22 cellular contexts compared by ENCODE assay signal in the genomic region with DNA sequence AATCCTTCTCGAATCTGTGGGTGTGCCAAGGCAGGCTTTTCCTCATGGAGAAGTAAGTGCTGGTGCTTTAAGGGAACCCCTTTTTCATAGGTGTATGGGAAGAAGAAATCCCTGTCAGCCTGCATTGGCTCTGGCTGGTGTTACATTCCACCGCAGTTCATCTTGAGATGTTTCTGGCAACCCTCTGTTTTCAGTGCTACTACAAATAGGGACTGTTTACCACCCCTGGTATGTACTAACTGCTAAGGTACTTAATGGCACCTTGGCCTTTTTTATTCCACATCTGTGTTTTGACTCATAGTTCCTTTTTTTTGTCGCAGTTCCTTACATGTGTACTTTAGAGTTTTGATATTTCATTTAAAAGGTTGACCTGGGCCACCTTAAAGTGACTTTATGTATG.
A peak's percentile ranks its signal among the peaks of the same experiment; 100 is the strongest.
DNase-seq lines count a peak whose midpoint lies in the region; ATAC-seq, FAIRE-seq and TF ChIP-seq lines count a peak whose summit lies in the region.
"Had no signal": no experiment of that assay in that cellular context is flagged by ENCODE, and none has a peak within 500 bp of the region (broad histone marks: within the 10 kb centered on the region; RNA-seq: fewer than 3 reads in every experiment).

No MANE protein-coding gene starts in this region.

- H2BK120ac ChIP-seq in neuronal stem cell (ENCODE audit: low read depth, low read length), result no peak overlapping the region

- WGBS in GM12878 (ENCODE audit: insufficient coverage, insufficient replicate concordance, low lambda C conversion rate, missing lambda C conversion rate), result 18% methylated on average over 3 of the region's 3 CpGs
- 52% methylated on average over 3 of the region's 3 CpGs for WGBS in right cardiac atrium
- no CpG with 5 or more reads among the region's 3 CpGs for WGBS in neuronal stem cell (ENCODE audit: extremely low coverage in 2 of 2, insufficient read length in 2 of 2, insufficient replicate concordance in 1 of 2), 2 donors

- H3K9me3 ChIP-seq in GM12878 (replicated peaks; ENCODE audit: control insufficient read depth, insufficient read depth, low read length) (no peaks in the 10 kb centered on the region; the same call in 2 of the 3 replicates), cardiac muscle cell (ENCODE audit: low read depth) (no peaks in the 10 kb centered on the region), right cardiac atrium (ENCODE audit: control insufficient read depth, low read length) (no peaks in the 10 kb centered on the region), neuronal stem cell (replicated peaks in 1 of 2; ENCODE audit: control insufficient read depth in 2 of 2, insufficient read depth in 1 of 2, low read depth in 1 of 2, low read length in 2 of 2) (peaks cover 0 to 9% of the 10 kb centered on the region in 2 donors)
- H3K9me3 ChIP-seq: A549, BE2C had no signal

- SMC1A ChIA-PET in GM12878 (lab: Charles Lee; ENCODE audit: uncharacterized antibody, unreplicated experiment), result interaction anchor here (0.6 to 2.5 kb wide), 3 partner anchors 35 to 172 kb away, joined by 3 to 7 read pairs (median 3); no protein-coding TSS in a partner anchor

- no peak overlapping the region for H3K23ac ChIP-seq in neuronal stem cell (ENCODE audit: low read depth, low read length, poor library complexity)

- H3K27me3 ChIP-seq in GM12878 (replicated peaks in 1 of 2; ENCODE audit: control insufficient read depth in 2 of 2, insufficient read depth in 2 of 2, low read length in 1 of 2) (no peaks in the 10 kb centered on the region), cardiac muscle cell (no peaks in the 10 kb centered on the region), right cardiac atrium (ENCODE audit: control insufficient read depth, insufficient read depth) (no peaks in the 10 kb centered on the region), neuronal stem cell (ENCODE audit: control insufficient read depth in 3 of 3, insufficient read depth in 3 of 3, low read depth in 1 of 3, low read length in 3 of 3) (no peaks in the 10 kb centered on the region)
- H3K27me3 ChIP-seq: BE2C had no signal

- H4K20me1 ChIP-seq in GM12878 (ENCODE audit: control insufficient read depth, insufficient read depth), result no peaks in the 10 kb centered on the region

- peaks cover 2 to 5% of the 10 kb centered on the region in 2 donors for H3K9me3 Mint-ChIP-seq in stimulated activated naive B cell treated with anti-CD40 and anti-IgM and Interleukin-4, amounts not matched to agents 10 μg/mL and 1 μg/mL and 100 μg/mL, for 72 hours

- no peak overlapping the region for H4K91ac ChIP-seq in neuronal stem cell (ENCODE audit: low read depth, low read length, poor library complexity)

- TF ChIP-seq POLR2A in GM12878 (IDR thresholded peaks at IDR 0.05; ENCODE audit: low read depth, low read length), result no peak

- H2AK5ac ChIP-seq in neuronal stem cell (ENCODE audit: low read depth, low read length), result no peak overlapping the region

- intact Hi-C loops in GM12878 (cut with micrococcal nuclease; ENCODE audit: unreplicated experiment) (no loop called here), right cardiac atrium (cut with DNase I) (no loop called here)

- H3K4me3 Mint-ChIP-seq in stimulated activated naive B cell treated with anti-CD40 and anti-IgM and Interleukin-4, amounts not matched to agents 10 μg/mL and 1 μg/mL and 100 μg/mL, for 72 hours, result no peak overlapping the region

- H3K9ac ChIP-seq in GM12878 (ENCODE audit: control insufficient read depth, insufficient read depth, low read length) (no peak overlapping the region), neuronal stem cell (ENCODE audit: low read depth, low read length, poor library complexity) (no peak overlapping the region)
- H3K9ac ChIP-seq: GM23248, KMS-11 had no signal

- H3K4me1 ChIP-seq in GM12878 (ENCODE audit: control insufficient read depth, insufficient read depth, low read length) (no peaks in the 10 kb centered on the region), cardiac muscle cell (ENCODE audit: low read depth) (peaks cover 36% of the 10 kb centered on the region), right cardiac atrium (ENCODE audit: control insufficient read depth, insufficient read depth, low read length) (peaks cover 5% of the 10 kb centered on the region), neuronal stem cell (ENCODE audit: control insufficient read depth in 2 of 2, insufficient read depth in 1 of 2, low read depth in 1 of 2, low read length in 2 of 2) (no peaks in the 10 kb centered on the region)
- H3K4me1 ChIP-seq: A549, BE2C had no signal

- H3K4ac ChIP-seq in neuronal stem cell (ENCODE audit: low read length), result no peak overlapping the region

- H3K14ac ChIP-seq in neuronal stem cell (ENCODE audit: low read length), result no peak overlapping the region

- H3K4me3 ChIP-seq in GM12878, result no peak overlapping the region
- H3K4me3 ChIP-seq in cardiac muscle cell, result no peak overlapping the region
- no peak overlapping the region for H3K4me3 ChIP-seq in right cardiac atrium (ENCODE audit: low read length)
- no peak overlapping the region for H3K4me3 ChIP-seq in neuronal stem cell (ENCODE audit: low read length in 2 of 2)
- H3K4me3 ChIP-seq: A549, GM23248, SK-N-MC had no signal

- DNase-seq in GM12878 (ENCODE audit: low read depth, low spot score) (no peak), cardiac muscle cell (ENCODE audit: low read depth in 1 of 2, low spot score in 1 of 2) (no peak), right cardiac atrium (no peak), GOT3 (lab: John Stamatoyannopoulos, UW) (no peak), neuronal stem cell (ENCODE audit: low spot score) (no peak)
- DNase-seq in stimulated activated naive B cell treated with anti-CD40 and anti-IgM and Interleukin-4, amounts not matched to agents 10 μg/mL and 1 μg/mL and 100 μg/mL, for 72 hours, result no peak
- DNase-seq: BE2C, DMS79, GM23248, HCEC 1CT, IMR-90, NCI-H1105, NCI-H146, NCI-H2029, NCI-H2171, NCI-H345, NCI-H524 treated with DMSO at 0.1 percent for 48 hours, SHP77 treated with DMSO at 0.1 percent for 48 hours had no signal

- no peak for TF ChIP-seq EP300 in GM12878 (IDR thresholded peaks at IDR 0.05; ENCODE audit: borderline replicate concordance in 1 of 2, control insufficient read depth in 1 of 2, low read depth in 2 of 2, low read length in 2 of 2)

- TF ChIP-seq CTCF in GM12878 (IDR thresholded peaks at IDR 0.05 in 2 of 3, conservative IDR thresholded peaks at IDR 0.05 in 1 of 3; ENCODE audit: control insufficient read depth in 2 of 3, extremely low read depth in 1 of 3, insufficient read depth in 1 of 3, low read depth in 3 of 3, low read length in 3 of 3), result no peak
- TF ChIP-seq CTCF in cardiac muscle cell (IDR thresholded peaks at IDR 0.05; ENCODE audit: low read depth, low read length), result no peak

- TF ChIP-seq RAD21 in GM12878 (IDR thresholded peaks at IDR 0.05; ENCODE audit: insufficient read depth, low read depth, low read length), result no peak

- H2BK5ac ChIP-seq in neuronal stem cell (ENCODE audit: low read length), result no peak overlapping the region

- H3K18ac ChIP-seq in neuronal stem cell (ENCODE audit: low read length), result no peak overlapping the region

- H2AFZ ChIP-seq in GM12878 (ENCODE audit: control insufficient read depth, low read depth, low read length), result no peak overlapping the region
- H2AFZ ChIP-seq in neuronal stem cell (ENCODE audit: low read length), result no peak overlapping the region
- H2AFZ ChIP-seq: GM23248 had no signal

- H3K36me3 Mint-ChIP-seq in stimulated activated naive B cell treated with anti-CD40 and anti-IgM and Interleukin-4, amounts not matched to agents 10 μg/mL and 1 μg/mL and 100 μg/mL, for 72 hours, result no peaks in the 10 kb centered on the region

- no TSS peak for BruUV-seq in GM12878 (replicated peaks; lab: Mats Ljungman, UMichigan)

- H3K79me1 ChIP-seq in neuronal stem cell (ENCODE audit: low read depth, low read length), result no peaks in the 10 kb centered on the region

- RAD21 ChIA-PET in GM12878 (lab: Charles Lee; ENCODE audit: unreplicated experiment), result interaction anchor here (1.2 kb wide), 1 partner anchor 18 kb away, joined by 3 read pairs; no protein-coding TSS in a partner anchor

- H3K79me2 ChIP-seq in GM12878 (ENCODE audit: control insufficient read depth, insufficient read depth, low read length), result no peaks in the 10 kb centered on the region

- H3K36me3 ChIP-seq in GM12878 (ENCODE audit: control insufficient read depth in 2 of 2, insufficient read depth in 2 of 2, low read length in 1 of 2), result no peaks in the 10 kb centered on the region; a peak in 1 of 4 replicates
- peaks cover 4% of the 10 kb centered on the region for H3K36me3 ChIP-seq in cardiac muscle cell
- H3K36me3 ChIP-seq in neuronal stem cell (replicated peaks in 1 of 2; ENCODE audit: control insufficient read depth in 2 of 2, insufficient read depth in 2 of 2, low read length in 2 of 2), result peaks cover 0 to 5% of the 10 kb centered on the region in 2 donors
- H3K36me3 ChIP-seq: BE2C had no signal

- in situ Hi-C loops in GM12878 (cut with MboI), result no loop called here

- CTCF ChIA-PET in GM12878 (lab: Yijun Ruan, JAX), result interaction anchor here (1.0 to 2.6 kb wide), 2 partner anchors 12 to 18 kb away, joined by 4 to 9 read pairs; no protein-coding TSS in a partner anchor

- no peak overlapping the region for H3K27ac Mint-ChIP-seq in stimulated activated naive B cell treated with anti-CD40 and anti-IgM and Interleukin-4, amounts not matched to agents 10 μg/mL and 1 μg/mL and 100 μg/mL, for 72 hours

- peaks cover 0 to 3% of the 10 kb centered on the region in 2 donors for H3K4me1 Mint-ChIP-seq in stimulated activated naive B cell treated with anti-CD40 and anti-IgM and Interleukin-4, amounts not matched to agents 10 μg/mL and 1 μg/mL and 100 μg/mL, for 72 hours

- no peaks in the 10 kb centered on the region for H3K27me3 Mint-ChIP-seq in stimulated activated naive B cell treated with anti-CD40 and anti-IgM and Interleukin-4, amounts not matched to agents 10 μg/mL and 1 μg/mL and 100 μg/mL, for 72 hours

- H3K4me2 ChIP-seq in GM12878 (ENCODE audit: control insufficient read depth, insufficient read depth) (no peak overlapping the region), neuronal stem cell (ENCODE audit: insufficient read depth, low read length, poor library complexity, severe bottlenecking) (no peak overlapping the region)
- H3K4me2 ChIP-seq: A549, KMS-11 had no signal

- H2BK15ac ChIP-seq in neuronal stem cell (ENCODE audit: low read length), result no peak overlapping the region

- no peak overlapping the region for H2BK12ac ChIP-seq in neuronal stem cell (ENCODE audit: low read length)

- no peak; the same call in 1 of the 3 replicates for ATAC-seq in GM12878
- ATAC-seq in right cardiac atrium, result peak; percentile 40 to 76
- ATAC-seq in stimulated activated naive B cell treated with anti-CD40 and anti-IgM and Interleukin-4, amounts not matched to agents 10 μg/mL and 1 μg/mL and 100 μg/mL, for 72 hours (replicated peaks), result peak; percentile 65 to 69
- no peak for ATAC-seq in HG03095 (IDR thresholded peaks at IDR 0.05; ENCODE audit: unreplicated experiment)
- ATAC-seq: A549 had no signal

- FAIRE-seq in GM12878 (lab: Jason Lieb, UNC), result no peak
- FAIRE-seq: A549 had no signal

- no peak overlapping the region for H4K8ac ChIP-seq in neuronal stem cell (ENCODE audit: low read depth, low read length)

- POLR2A ChIA-PET in GM12878 (lab: Charles Lee), result no interaction called here

- H3K27ac ChIP-seq in GM12878 (ENCODE audit: control insufficient read depth, insufficient read depth) (no peak overlapping the region), cardiac muscle cell (peak overlapping the region; percentile 75), right cardiac atrium (ENCODE audit: low read length) (peak overlapping the region; percentile 3), neuronal stem cell (replicated peaks; ENCODE audit: low read length) (no peak overlapping the region)
- H3K27ac ChIP-seq: A549, GM23248, KMS-11, SK-N-MC had no signal

Comparison
In these comparisons a context has a peak if more than half of its experiments do, and no peak if none do; other contexts are left out.
1. ATAC-seq: peak in right cardiac atrium (2 of 2) and stimulated activated naive B cell treated with anti-CD40 and anti-IgM and Interleukin-4, amounts not matched to agents 10 μg/mL and 1 μg/mL and 100 μg/mL, for 72 hours (2 of 2); none in GM12878 (single experiment) and HG03095 (single experiment).
2. H3K27ac ChIP-seq: peak in cardiac muscle cell (single experiment) and right cardiac atrium (single experiment); none in GM12878 (single experiment) and neuronal stem cell (single experiment).